ENCODE assay signal across 8 cellular contexts in genomic region chr11:10441652-10442503, GRCh38. TPM values are rescaled to one million over a fixed set of nuclear protein-coding genes. Genes with fewer than 3 reads are reported as not detected.
DNase-seq lines count a peak whose midpoint lies in the region; ATAC-seq, FAIRE-seq and TF ChIP-seq lines count a peak whose summit lies in the region.

No MANE protein-coding gene starts in this region.

- CTCF ChIA-PET in RWPE1 (lab: Yijun Ruan, JAX) = interaction anchor here (0.7 kb wide), 1 partner anchor 616 kb away, joined by 3 read pairs; no protein-coding TSS in a partner anchor

- H3K27ac ChIP-seq in RWPE1 = no peak overlapping the region

- POLR2A ChIA-PET in RWPE1 (lab: Yijun Ruan, JAX; ENCODE audit: low non-redundant PET) = no interaction called here

- H3K27me3 ChIP-seq in bronchial epithelial cell (ENCODE audit: control insufficient read depth, insufficient read depth, low read length) = no peaks in the 10 kb centered on the region

- H3K36me3 ChIP-seq in bronchial epithelial cell (ENCODE audit: control insufficient read depth, insufficient read depth, low read length) = no peaks in the 10 kb centered on the region

- no peak for FAIRE-seq in bronchial epithelial cell (lab: Jason Lieb, UNC)

- ATAC-seq in GM18499 (IDR thresholded peaks at IDR 0.05; ENCODE audit: insufficient read depth, unreplicated experiment) (peak; percentile 85), GM21447 (IDR thresholded peaks at IDR 0.05; ENCODE audit: unreplicated experiment) (peak; percentile 97), HG03521 (IDR thresholded peaks at IDR 0.05; ENCODE audit: unreplicated experiment) (peak; percentile 92)

- no peak for TF ChIP-seq CTCF in bronchial epithelial cell (IDR thresholded peaks at IDR 0.05; ENCODE audit: insufficient read depth, low read length, severe bottlenecking)
- TF ChIP-seq CTCF in RWPE1 (conservative IDR thresholded peaks at IDR 0.05; ENCODE audit: low read depth) = no peak

- DNase-seq in bronchial epithelial cell (ENCODE audit: low read depth) (peak; percentile 43), NCI-H187 treated with DMSO at 0.1 percent for 48 hours (lab: John Stamatoyannopoulos, UW) (no peak), epidermal melanocyte (ENCODE audit: insufficient read length, low spot score) (no peak), RWPE1 (ENCODE audit: low spot score) (no peak), NCI-H524 (lab: John Stamatoyannopoulos, UW) (no peak)

- no peak overlapping the region for H3K4me3 ChIP-seq in bronchial epithelial cell (ENCODE audit: low read depth, low read length)

RNA-seq across cellular contexts. Expression of gene AMPD3, which starts 13.2 kb away (rescaled TPM):
- total RNA-seq in bronchial epithelial cell = 5.3 and 11.0 TPM in 2 replicates
